ENCODE assay signal across 14 cellular contexts in the genomic region with DNA sequence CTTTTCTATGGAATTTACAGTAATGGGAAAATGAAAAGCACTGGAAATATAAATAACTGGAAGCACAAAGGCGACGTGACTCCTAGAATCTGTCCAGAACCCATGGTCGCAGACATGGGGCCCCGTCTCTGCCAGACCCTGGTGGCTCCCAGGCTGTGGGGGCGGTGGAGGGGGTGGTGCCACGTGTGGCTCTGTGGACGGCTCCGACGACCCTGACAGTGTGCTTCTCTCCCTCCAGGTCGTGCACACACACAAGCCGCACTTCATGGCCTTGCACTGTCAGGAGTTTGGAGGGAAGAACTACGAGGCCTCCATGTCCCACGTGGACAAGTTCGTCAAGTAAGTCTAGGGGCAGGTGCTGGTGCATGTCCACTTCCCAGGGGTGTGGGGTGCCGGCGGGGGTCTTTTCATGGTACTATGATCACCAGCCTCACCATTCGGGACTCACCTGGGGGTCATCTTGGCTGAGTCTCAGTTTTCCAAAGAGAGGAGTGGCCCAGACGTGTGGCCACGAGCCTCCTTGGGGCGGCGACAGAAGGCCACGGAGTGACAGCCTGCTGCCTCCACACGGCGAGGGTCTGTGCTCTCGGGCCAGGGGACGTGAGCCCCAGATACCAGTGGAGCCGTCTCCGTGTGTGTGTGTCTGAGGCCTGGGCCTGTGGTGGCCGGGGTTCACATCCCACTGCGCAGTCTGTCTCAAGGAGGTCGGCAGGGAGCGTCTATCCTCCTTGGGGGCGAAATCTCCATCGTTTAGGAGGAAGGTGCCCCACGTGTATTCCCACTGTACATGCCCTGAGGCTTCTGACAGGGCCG.
"Had no signal": no experiment of that assay in that cellular context is flagged by ENCODE, and none has a peak within 500 bp of the region (broad histone marks: within the 10 kb centered on the region; RNA-seq: fewer than 3 reads in every experiment).

No MANE protein-coding gene starts in this region.

- ATAC-seq: effector memory CD8-positive, alpha-beta T cell; left colon had no signal

- H3K4me3 ChIP-seq: ovary, SJCRH30 had no signal

- H3K27ac Mint-ChIP-seq: nephron progenitor cell; T-helper 2 cell treated with Interferon-gamma antibody and Interleukin-4, amounts not matched to agents 5 μg/mL and 100 μg/mL, for 36 hours had no signal

- H3K27me3 ChIP-seq: ovary, SJCRH30 had no signal

- H3K9me3 Mint-ChIP-seq: effector memory CD8-positive, alpha-beta T cell; T-helper 2 cell treated with Interferon-gamma antibody and Interleukin-4, amounts not matched to agents 5 μg/mL and 100 μg/mL, for 36 hours had no signal

- H3K27me3 Mint-ChIP-seq: effector memory CD8-positive, alpha-beta T cell had no signal

- DNase-seq: activated CD4-positive, alpha-beta T cell treated with anti-CD3 and anti-CD28 coated beads, Interleukin-2, amount 50 U/mL, for 4 hours; activated T-cell treated with anti-CD3 and anti-CD28 coated beads, Interleukin-2, amount 50 U/mL, for 1 hour; central memory CD4-positive, alpha-beta T cell; effector memory CD8-positive, alpha-beta T cell; hypothalamus; mesendoderm; nephron progenitor cell; SJCRH30; small intestine; SW 1271; trophoblast cell had no signal

- H3K4me3 Mint-ChIP-seq: effector memory CD8-positive, alpha-beta T cell; nephron progenitor cell; T-helper 2 cell treated with Interferon-gamma antibody and Interleukin-4, amounts not matched to agents 5 μg/mL and 100 μg/mL, for 36 hours had no signal

- H3K27ac ChIP-seq: ovary, SJCRH30 had no signal
